Comparison of ENCODE assay signal across 8 cellular contexts in genomic region chr1:100249537-100250257, GRCh38. TPM values are rescaled to one million over a fixed set of nuclear protein-coding genes. Genes with fewer than 3 reads are reported as not detected.
DNase-seq lines count a peak whose midpoint lies in the region; ATAC-seq and TF ChIP-seq lines count a peak whose summit lies in the region.

Gene DBT, minus strand, starts transcription at chr1:100249834. Its CDS starts 14 bp downstream, at chr1:100249820.

- H3K4me3 ChIP-seq in left lung: peak within 1 kb of the TSS; percentile 60 to 85

- ATAC-seq in GM19372 (IDR thresholded peaks at IDR 0.05; ENCODE audit: low read depth, unreplicated experiment): peak; percentile 100
- ATAC-seq in HG03521 (IDR thresholded peaks at IDR 0.05; ENCODE audit: unreplicated experiment): peak; percentile 100
- peak; percentile 100 for ATAC-seq in left lung

- intact Hi-C loops in left lung (cut with DNase I): no loop called here

- TF ChIP-seq CTCF in C4-2B (conservative IDR thresholded peaks at IDR 0.05) (no peak), left lung (IDR thresholded peaks at IDR 0.05) (no peak)

- H3K27me3 ChIP-seq in left lung: no peaks in the 10 kb centered on the region

- peaks cover 6 to 22% of the 10 kb centered on the region in 2 donors for H3K4me1 ChIP-seq in left lung

- no peaks in the 10 kb centered on the region for H3K9me3 ChIP-seq in left lung

- H3K27ac ChIP-seq in C4-2B (peak within 1 kb of the TSS; percentile 98), left lung (peak within 1 kb of the TSS; percentile 71 to 80)

- no peaks in the 10 kb centered on the region for H3K36me3 ChIP-seq in left lung

- DNase-seq in NCI-H748 (lab: John Stamatoyannopoulos, UW; ENCODE audit: unreplicated experiment): peak; percentile 95
- DNase-seq in activated CD4-positive, alpha-beta T cell treated with anti-CD3 and anti-CD28 coated beads, Interleukin-2, amount 50 U/mL, for 1 hour: peak; percentile 87
- DNase-seq in dermis blood vessel endothelial cell: peak; percentile 96
- peak; percentile 92 to 97 for DNase-seq in left lung
- peak; percentile 84 to 86 for DNase-seq in stimulated activated CD4-positive, alpha-beta T cell treated with anti-CD3 and anti-CD28 coated beads, Interleukin-2, amount 100 ng/mL, for 48 hours

RNA-seq across cellular contexts. Expression of gene DBT, which starts in this region (rescaled TPM):
- total RNA-seq in dermis blood vessel endothelial cell: 5.4 and 9.9 TPM in 2 replicates
- total RNA-seq in left lung: 10 to 100 TPM; 15.9 to 22.6 TPM

Comparison
In these comparisons a context has a peak if more than half of its experiments do, and no peak if none do; other contexts are left out.
1. Peak in every context shown above with its lines: DNase-seq, ATAC-seq, H3K4me3 ChIP-seq and H3K27ac ChIP-seq.